Comparison of ENCODE assay signal across 12 cellular contexts in the genomic region with DNA sequence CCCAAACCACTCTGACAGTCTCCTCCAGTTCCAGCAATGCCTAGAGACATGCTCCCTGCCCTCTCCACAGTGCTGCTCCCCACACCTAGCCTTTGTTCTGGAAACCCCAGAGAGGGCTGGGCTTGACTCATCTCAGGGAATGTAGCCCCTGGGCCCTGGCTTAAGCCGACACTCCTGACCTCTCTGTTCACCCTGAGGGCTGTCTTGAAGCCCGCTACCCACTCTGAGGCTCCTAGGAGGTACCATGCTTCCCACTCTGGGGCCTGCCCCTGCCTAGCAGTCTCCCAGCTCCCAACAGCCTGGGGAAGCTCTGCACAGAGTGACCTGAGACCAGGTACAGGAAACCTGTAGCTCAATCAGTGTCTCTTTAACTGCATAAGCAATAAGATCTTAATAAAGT. TPM values are rescaled to one million over a fixed set of nuclear protein-coding genes. Genes with fewer than 3 reads are reported as not detected.
DNase-seq lines count a peak whose midpoint lies in the region; ATAC-seq and TF ChIP-seq lines count a peak whose summit lies in the region.
"Had no signal": no experiment of that assay in that cellular context is flagged by ENCODE, and none has a peak within 500 bp of the region (broad histone marks: within the 10 kb centered on the region; RNA-seq: fewer than 3 reads in every experiment).

No MANE protein-coding gene starts in this region.

- H3K9me3 ChIP-seq in muscle layer of duodenum (ENCODE audit: control insufficient read depth in 1 of 2, low read length in 2 of 2) (no peaks in the 10 kb centered on the region), testis (no peaks in the 10 kb centered on the region)
- H3K9me3 ChIP-seq: uterus had no signal

- peaks cover 59% of the 10 kb centered on the region for H3K36me3 Mint-ChIP-seq in activated T-cell treated with anti-CD3 and anti-CD28 coated beads, Interleukin-2, amount 50 U/mL, for 24 hours (ENCODE audit: low read depth)
- peaks cover 28% of the 10 kb centered on the region for H3K36me3 Mint-ChIP-seq in activated naive CD8-positive, alpha-beta T cell treated with anti-CD3 and anti-CD28 coated beads for 36 hours

- peak overlapping the region; percentile 94 for H3K27ac Mint-ChIP-seq in activated T-cell treated with anti-CD3 and anti-CD28 coated beads, Interleukin-2, amount 50 U/mL, for 24 hours
- peak overlapping the region; percentile 94 for H3K27ac Mint-ChIP-seq in activated naive CD8-positive, alpha-beta T cell treated with anti-CD3 and anti-CD28 coated beads for 36 hours

- H3K4me1 Mint-ChIP-seq in activated T-cell treated with anti-CD3 and anti-CD28 coated beads, Interleukin-2, amount 50 U/mL, for 24 hours (ENCODE audit: low read depth): peaks cover 53% of the 10 kb centered on the region
- H3K4me1 Mint-ChIP-seq in activated naive CD8-positive, alpha-beta T cell treated with anti-CD3 and anti-CD28 coated beads for 36 hours: peaks cover 37% of the 10 kb centered on the region

- H3K4me3 Mint-ChIP-seq in activated T-cell treated with anti-CD3 and anti-CD28 coated beads, Interleukin-2, amount 50 U/mL, for 24 hours: peak overlapping the region; percentile 68
- H3K4me3 Mint-ChIP-seq in activated naive CD8-positive, alpha-beta T cell treated with anti-CD3 and anti-CD28 coated beads for 36 hours: peak overlapping the region; percentile 15

- peaks cover 13 to 57% of the 10 kb centered on the region in 2 donors for H3K4me1 ChIP-seq in muscle layer of duodenum (ENCODE audit: control insufficient read depth in 1 of 2, insufficient read depth in 2 of 2, low read length in 2 of 2)
- H3K4me1 ChIP-seq in testis: peaks cover 52% of the 10 kb centered on the region

- H3K27me3 ChIP-seq in muscle layer of duodenum (ENCODE audit: low read depth, low read length) (no peaks in the 10 kb centered on the region), testis (no peaks in the 10 kb centered on the region)
- H3K27me3 ChIP-seq: uterus had no signal

- H3K4me3 ChIP-seq in muscle layer of duodenum (ENCODE audit: low read depth in 1 of 2, low read length in 2 of 2) (no peak overlapping the region), testis (no peak overlapping the region)
- H3K4me3 ChIP-seq: uterus had no signal

- no peaks in the 10 kb centered on the region for H3K27me3 Mint-ChIP-seq in activated T-cell treated with anti-CD3 and anti-CD28 coated beads, Interleukin-2, amount 50 U/mL, for 24 hours
- no peaks in the 10 kb centered on the region for H3K27me3 Mint-ChIP-seq in activated naive CD8-positive, alpha-beta T cell treated with anti-CD3 and anti-CD28 coated beads for 36 hours

- TF ChIP-seq CTCF in testis (IDR thresholded peaks at IDR 0.05): no peak

- intact Hi-C loops in testis (cut with DNase I; ENCODE audit: low total_unique reads): no loop called here

- no peak for DNase-seq in activated T-cell treated with anti-CD3 and anti-CD28 coated beads, Interleukin-2, amount 50 U/mL, for 24 hours
- no peak for DNase-seq in activated T-cell treated with anti-CD3 and anti-CD28 coated beads, Interleukin-2, amount 50 U/mL, for 1 hour
- DNase-seq in activated naive CD8-positive, alpha-beta T cell treated with anti-CD3 and anti-CD28 coated beads for 36 hours: no peak
- DNase-seq in testis: no peak
- DNase-seq in stimulated activated CD4-positive, alpha-beta T cell treated with anti-CD3 and anti-CD28 coated beads, Interleukin-4, amount 100 ng/mL, for 4 hours: no peak
- DNase-seq: NCI-H1694 treated with DMSO at 0.1 percent for 48 hours, PC-3, uterus had no signal

- peak overlapping the region; percentile 84 for H3K27ac ChIP-seq in muscle layer of duodenum (ENCODE audit: low read length)
- peak overlapping the region; percentile 65 to 79 for H3K27ac ChIP-seq in testis
- H3K27ac ChIP-seq: VCaP had no signal

- TF ChIP-seq POLR2A in testis (IDR thresholded peaks at IDR 0.05): no peak

- WGBS in testis, 2 donors: 92 to 95% methylated on average over 2 of the region's 2 CpGs

- H3K36me3 ChIP-seq in muscle layer of duodenum (ENCODE audit: control insufficient read depth in 1 of 2, insufficient read depth in 2 of 2, low read length in 2 of 2) (peaks cover 24 to 32% of the 10 kb centered on the region in 2 donors), testis (ENCODE audit: low read depth, missing control alignments) (no peaks in the 10 kb centered on the region)
- H3K36me3 ChIP-seq: uterus had no signal

- ATAC-seq in GM19324 (IDR thresholded peaks at IDR 0.05; ENCODE audit: low FRiP score, unreplicated experiment): no peak
- no peak for ATAC-seq in GM19455 (IDR thresholded peaks at IDR 0.05; ENCODE audit: unreplicated experiment)
- ATAC-seq: PC-3 had no signal

- H3K9me3 Mint-ChIP-seq in activated T-cell treated with anti-CD3 and anti-CD28 coated beads, Interleukin-2, amount 50 U/mL, for 24 hours: no peaks in the 10 kb centered on the region
- no peaks in the 10 kb centered on the region for H3K9me3 Mint-ChIP-seq in activated naive CD8-positive, alpha-beta T cell treated with anti-CD3 and anti-CD28 coated beads for 36 hours

RNA-seq across cellular contexts. Expression of a gene that starts 4.0 kb away (rescaled TPM):
- total RNA-seq in activated naive CD8-positive, alpha-beta T cell treated with anti-CD3 and anti-CD28 coated beads for 36 hours: 100 to 1,000 TPM in 1 of 2 experiments, 10 to 100 TPM in 1; 97.4 to 100 TPM
- total RNA-seq in testis: 100 to 1,000 TPM in 1 of 2 donors, 10 to 100 TPM in 1; 84.3 to 105 TPM
- polyA plus RNA-seq in testis (ENCODE audit: insufficient read depth, low read depth, low replicate concordance): 97.0 TPM

RNA-seq across cellular contexts. Expression of a gene that starts 4.3 kb away (rescaled TPM):
- 10 to 100 TPM; 17.5 to 17.8 TPM for total RNA-seq in activated naive CD8-positive, alpha-beta T cell treated with anti-CD3 and anti-CD28 coated beads for 36 hours
- total RNA-seq in testis: 100 to 1,000 TPM; 122 to 129 TPM
- 73.1 TPM for polyA plus RNA-seq in testis (ENCODE audit: insufficient read depth, low read depth, low replicate concordance)

RNA-seq across cellular contexts. Expression of a gene that starts 11.4 kb away (rescaled TPM):
- 10 to 100 TPM; 54.6 to 60.6 TPM for total RNA-seq in activated naive CD8-positive, alpha-beta T cell treated with anti-CD3 and anti-CD28 coated beads for 36 hours
- total RNA-seq in testis: 10 to 100 TPM; 43.1 to 51.3 TPM
- polyA plus RNA-seq in testis (ENCODE audit: insufficient read depth, low read depth, low replicate concordance): 49.0 TPM

RNA-seq across cellular contexts. Expression of a gene that starts 21.2 kb away (rescaled TPM):
- 10 to 100 TPM; 13.9 to 15.5 TPM for total RNA-seq in activated naive CD8-positive, alpha-beta T cell treated with anti-CD3 and anti-CD28 coated beads for 36 hours
- 10 to 100 TPM; 11.7 to 14.0 TPM for total RNA-seq in testis
- polyA plus RNA-seq in testis (ENCODE audit: insufficient read depth, low read depth, low replicate concordance): 47.3 TPM
- total RNA-seq: PC-3 had no signal

Comparison
In these comparisons a context has a peak if more than half of its experiments do, and no peak if none do; other contexts are left out.
1. RNA of a gene that starts 4.3 kb away (total RNA-seq): 122 to 129 TPM in testis; 17.5 to 17.8 TPM in activated naive CD8-positive, alpha-beta T cell treated with anti-CD3 and anti-CD28 coated beads for 36 hours; every median in the first group is over 4 times any median in the second.